Comparison of ENCODE assay signal across 1 cellular context in the genomic region with DNA sequence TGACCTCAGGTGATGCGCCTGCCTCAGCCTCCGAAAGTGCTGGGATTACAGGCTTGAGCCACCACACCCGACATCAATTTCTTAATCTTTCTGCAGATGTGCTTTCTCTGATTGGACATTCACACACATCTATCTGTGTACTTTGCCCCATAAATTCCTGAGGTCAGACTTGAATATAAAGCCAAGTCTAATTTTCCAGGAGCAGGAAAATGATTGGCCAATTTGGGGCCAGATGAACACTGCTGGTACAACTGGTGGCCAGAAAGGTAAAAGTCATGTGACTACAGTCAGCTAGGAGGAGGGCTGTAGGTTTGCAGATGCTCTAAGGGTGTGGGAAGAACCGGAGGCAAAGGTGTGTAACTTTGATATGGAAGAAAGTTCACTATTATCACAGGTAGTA.
TF ChIP-seq lines count a peak whose summit lies in the region.

No MANE protein-coding gene starts in this region.

TF ChIP-seq in GM23338, 12 proteins besides CTCF, POLR2A, EP300 and RAD21 (continued from another document):
- TF ChIP-seq POLR2AphosphoS5 (IDR thresholded peaks at IDR 0.05; ENCODE audit: low read depth) (no peak), CREB1 (CRISPR knock-in tag; IDR thresholded peaks at IDR 0.05; ENCODE audit: low read depth) (no peak), ZNF331 (CRISPR knock-in tag; IDR thresholded peaks at IDR 0.05; ENCODE audit: low read depth) (no peak), NANOG (IDR thresholded peaks at IDR 0.05; ENCODE audit: borderline replicate concordance) (no peak)
- TF ChIP-seq, protein P1, sequence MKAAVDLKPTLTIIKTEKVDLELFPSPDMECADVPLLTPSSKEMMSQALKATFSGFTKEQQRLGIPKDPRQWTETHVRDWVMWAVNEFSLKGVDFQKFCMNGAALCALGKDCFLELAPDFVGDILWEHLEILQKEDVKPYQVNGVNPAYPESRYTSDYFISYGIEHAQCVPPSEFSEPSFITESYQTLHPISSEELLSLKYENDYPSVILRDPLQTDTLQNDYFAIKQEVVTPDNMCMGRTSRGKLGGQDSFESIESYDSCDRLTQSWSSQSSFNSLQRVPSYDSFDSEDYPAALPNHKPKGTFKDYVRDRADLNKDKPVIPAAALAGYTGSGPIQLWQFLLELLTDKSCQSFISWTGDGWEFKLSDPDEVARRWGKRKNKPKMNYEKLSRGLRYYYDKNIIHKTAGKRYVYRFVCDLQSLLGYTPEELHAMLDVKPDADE (IDR thresholded peaks at IDR 0.05), result no peak
- TF ChIP-seq, protein P2, sequence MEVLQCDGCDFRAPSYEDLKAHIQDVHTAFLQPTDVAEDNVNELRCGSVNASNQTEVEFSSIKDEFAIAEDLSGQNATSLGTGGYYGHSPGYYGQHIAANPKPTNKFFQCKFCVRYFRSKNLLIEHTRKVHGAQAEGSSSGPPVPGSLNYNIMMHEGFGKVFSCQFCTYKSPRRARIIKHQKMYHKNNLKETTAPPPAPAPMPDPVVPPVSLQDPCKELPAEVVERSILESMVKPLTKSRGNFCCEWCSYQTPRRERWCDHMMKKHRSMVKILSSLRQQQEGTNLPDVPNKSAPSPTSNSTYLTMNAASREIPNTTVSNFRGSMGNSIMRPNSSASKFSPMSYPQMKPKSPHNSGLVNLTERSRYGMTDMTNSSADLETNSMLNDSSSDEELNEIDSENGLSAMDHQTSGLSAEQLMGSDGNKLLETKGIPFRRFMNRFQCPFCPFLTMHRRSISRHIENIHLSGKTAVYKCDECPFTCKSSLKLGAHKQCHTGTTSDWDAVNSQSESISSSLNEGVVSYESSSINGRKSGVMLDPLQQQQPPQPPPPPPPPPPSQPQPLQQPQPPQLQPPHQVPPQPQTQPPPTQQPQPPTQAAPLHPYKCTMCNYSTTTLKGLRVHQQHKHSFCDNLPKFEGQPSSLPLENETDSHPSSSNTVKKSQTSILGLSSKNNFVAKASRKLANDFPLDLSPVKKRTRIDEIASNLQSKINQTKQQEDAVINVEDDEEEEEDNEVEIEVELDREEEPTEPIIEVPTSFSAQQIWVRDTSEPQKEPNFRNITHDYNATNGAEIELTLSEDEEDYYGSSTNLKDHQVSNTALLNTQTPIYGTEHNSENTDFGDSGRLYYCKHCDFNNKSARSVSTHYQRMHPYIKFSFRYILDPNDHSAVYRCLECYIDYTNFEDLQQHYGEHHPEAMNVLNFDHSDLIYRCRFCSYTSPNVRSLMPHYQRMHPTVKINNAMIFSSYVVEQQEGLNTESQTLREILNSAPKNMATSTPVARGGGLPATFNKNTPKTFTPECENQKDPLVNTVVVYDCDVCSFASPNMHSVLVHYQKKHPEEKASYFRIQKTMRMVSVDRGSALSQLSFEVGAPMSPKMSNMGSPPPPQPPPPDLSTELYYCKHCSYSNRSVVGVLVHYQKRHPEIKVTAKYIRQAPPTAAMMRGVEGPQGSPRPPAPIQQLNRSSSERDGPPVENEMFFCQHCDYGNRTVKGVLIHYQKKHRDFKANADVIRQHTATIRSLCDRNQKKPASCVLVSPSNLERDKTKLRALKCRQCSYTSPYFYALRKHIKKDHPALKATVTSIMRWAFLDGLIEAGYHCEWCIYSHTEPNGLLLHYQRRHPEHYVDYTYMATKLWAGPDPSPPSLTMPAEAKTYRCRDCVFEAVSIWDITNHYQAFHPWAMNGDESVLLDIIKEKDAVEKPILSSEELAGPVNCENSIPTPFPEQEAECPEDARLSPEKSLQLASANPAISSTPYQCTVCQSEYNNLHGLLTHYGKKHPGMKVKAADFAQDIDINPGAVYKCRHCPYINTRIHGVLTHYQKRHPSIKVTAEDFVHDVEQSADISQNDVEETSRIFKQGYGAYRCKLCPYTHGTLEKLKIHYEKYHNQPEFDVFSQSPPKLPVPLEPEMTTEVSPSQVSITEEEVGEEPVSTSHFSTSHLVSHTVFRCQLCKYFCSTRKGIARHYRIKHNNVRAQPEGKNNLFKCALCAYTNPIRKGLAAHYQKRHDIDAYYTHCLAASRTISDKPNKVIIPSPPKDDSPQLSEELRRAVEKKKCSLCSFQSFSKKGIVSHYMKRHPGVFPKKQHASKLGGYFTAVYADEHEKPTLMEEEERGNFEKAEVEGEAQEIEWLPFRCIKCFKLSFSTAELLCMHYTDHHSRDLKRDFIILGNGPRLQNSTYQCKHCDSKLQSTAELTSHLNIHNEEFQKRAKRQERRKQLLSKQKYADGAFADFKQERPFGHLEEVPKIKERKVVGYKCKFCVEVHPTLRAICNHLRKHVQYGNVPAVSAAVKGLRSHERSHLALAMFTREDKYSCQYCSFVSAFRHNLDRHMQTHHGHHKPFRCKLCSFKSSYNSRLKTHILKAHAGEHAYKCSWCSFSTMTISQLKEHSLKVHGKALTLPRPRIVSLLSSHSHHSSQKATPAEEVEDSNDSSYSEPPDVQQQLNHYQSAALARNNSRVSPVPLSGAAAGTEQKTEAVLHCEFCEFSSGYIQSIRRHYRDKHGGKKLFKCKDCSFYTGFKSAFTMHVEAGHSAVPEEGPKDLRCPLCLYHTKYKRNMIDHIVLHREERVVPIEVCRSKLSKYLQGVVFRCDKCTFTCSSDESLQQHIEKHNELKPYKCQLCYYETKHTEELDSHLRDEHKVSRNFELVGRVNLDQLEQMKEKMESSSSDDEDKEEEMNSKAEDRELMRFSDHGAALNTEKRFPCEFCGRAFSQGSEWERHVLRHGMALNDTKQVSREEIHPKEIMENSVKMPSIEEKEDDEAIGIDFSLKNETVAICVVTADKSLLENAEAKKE (CRISPR knock-in tag; IDR thresholded peaks at IDR 0.05), result no peak
